ENCODE assay signal across 10 cellular contexts in the genomic region with DNA sequence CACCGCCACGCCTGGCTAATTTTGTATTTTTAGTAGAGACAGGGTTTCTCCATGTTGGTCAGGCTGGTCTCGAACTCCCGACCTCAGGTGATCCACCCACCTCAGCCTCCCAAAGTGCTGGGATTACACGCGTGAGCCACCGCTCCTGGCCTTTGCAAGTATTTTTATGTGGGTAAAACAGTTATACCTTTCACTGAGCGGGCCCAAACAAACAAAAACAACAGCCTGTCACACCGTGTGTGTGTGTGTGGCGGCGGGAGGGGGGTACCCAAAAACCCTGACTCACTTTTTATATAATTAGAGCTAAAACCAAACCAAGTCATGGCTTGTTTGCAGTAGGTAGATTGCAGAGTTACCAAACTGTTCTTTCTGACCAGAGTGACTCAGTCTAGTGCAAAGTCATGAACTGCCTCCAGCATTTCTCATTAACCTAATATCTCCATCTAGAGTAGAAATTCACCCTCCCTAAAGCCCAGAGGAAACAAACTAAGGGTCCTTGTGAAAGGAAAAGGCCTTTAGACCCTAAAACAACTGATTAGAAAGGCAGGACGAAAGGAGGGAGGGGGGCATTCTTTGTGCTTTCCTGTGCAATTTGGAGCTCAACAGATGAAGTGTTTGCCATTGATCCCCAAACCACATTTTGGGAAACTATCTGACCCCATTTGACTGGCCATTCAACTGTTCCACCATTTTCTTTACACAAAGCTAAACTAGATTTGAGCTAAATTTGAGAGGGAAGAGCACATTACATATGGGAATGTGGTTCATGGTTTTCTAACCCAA.
DNase-seq lines count a peak whose midpoint lies in the region; ATAC-seq and TF ChIP-seq lines count a peak whose summit lies in the region.
"Had no signal": no experiment of that assay in that cellular context is flagged by ENCODE, and none has a peak within 500 bp of the region (broad histone marks: within the 10 kb centered on the region; RNA-seq: fewer than 3 reads in every experiment).

No MANE protein-coding gene starts in this region.

- peaks cover 93% of the 10 kb centered on the region for H3K4me1 Mint-ChIP-seq in activated T-cell treated with anti-CD3 and anti-CD28 coated beads, Interleukin-2, amount 50 U/mL, for 24 hours (ENCODE audit: low read depth)
- H3K4me1 Mint-ChIP-seq in activated CD8-positive, alpha-beta T cell treated with anti-CD3 and anti-CD28 coated beads for 36 hours (ENCODE audit: low read depth) = peaks cover 89% of the 10 kb centered on the region

- H3K36me3 ChIP-seq in thoracic aorta = no peaks in the 10 kb centered on the region
- no peaks in the 10 kb centered on the region for H3K36me3 ChIP-seq in upper lobe of right lung

- POLR2A ChIA-PET in activated CD8-positive, alpha-beta T cell treated with anti-CD3 and anti-CD28 coated beads for 36 hours (lab: Charles Lee) = interaction anchor here (0.7 to 9.2 kb wide), 13 partner anchors 13 to 182 kb away, joined by 3 to 141 read pairs (median 5); no protein-coding TSS in a partner anchor

- H3K36me3 Mint-ChIP-seq in activated T-cell treated with anti-CD3 and anti-CD28 coated beads, Interleukin-2, amount 50 U/mL, for 24 hours (ENCODE audit: low read depth) = peaks cover 52% of the 10 kb centered on the region
- H3K36me3 Mint-ChIP-seq in activated CD8-positive, alpha-beta T cell treated with anti-CD3 and anti-CD28 coated beads for 36 hours (ENCODE audit: low read depth) = peaks cover 78% of the 10 kb centered on the region

- peak; percentile 10 for ATAC-seq in activated CD8-positive, alpha-beta T cell treated with anti-CD3 and anti-CD28 coated beads for 36 hours
- ATAC-seq in thoracic aorta (ENCODE audit: insufficient number of reproducible peaks, low FRiP score, low read depth) (peak; percentile 59), upper lobe of right lung (no peak)

- peak overlapping the region; percentile 90 for H3K27ac Mint-ChIP-seq in activated T-cell treated with anti-CD3 and anti-CD28 coated beads, Interleukin-2, amount 50 U/mL, for 24 hours
- peak overlapping the region; percentile 96 for H3K27ac Mint-ChIP-seq in activated CD8-positive, alpha-beta T cell treated with anti-CD3 and anti-CD28 coated beads for 36 hours

- no peaks in the 10 kb centered on the region for H3K9me3 Mint-ChIP-seq in activated T-cell treated with anti-CD3 and anti-CD28 coated beads, Interleukin-2, amount 50 U/mL, for 24 hours
- H3K9me3 Mint-ChIP-seq in activated CD8-positive, alpha-beta T cell treated with anti-CD3 and anti-CD28 coated beads for 36 hours = peaks cover 10% of the 10 kb centered on the region

- H3K4me3 Mint-ChIP-seq in activated T-cell treated with anti-CD3 and anti-CD28 coated beads, Interleukin-2, amount 50 U/mL, for 24 hours = peak overlapping the region; percentile 53
- H3K4me3 Mint-ChIP-seq in activated CD8-positive, alpha-beta T cell treated with anti-CD3 and anti-CD28 coated beads for 36 hours = peak overlapping the region; percentile 22

- peak overlapping the region; percentile 89 to 90 for H3K27ac ChIP-seq in thoracic aorta
- no peak overlapping the region for H3K27ac ChIP-seq in upper lobe of right lung
- H3K27ac ChIP-seq: C4-2B had no signal

- intact Hi-C loops in activated CD8-positive, alpha-beta T cell treated with anti-CD3 and anti-CD28 coated beads for 36 hours (cut with micrococcal nuclease) = no loop called here
- intact Hi-C loops in upper lobe of right lung (cut with DNase I) = no loop called here

- DNase-seq in activated T-cell treated with anti-CD3 and anti-CD28 coated beads, Interleukin-2, amount 50 U/mL, for 24 hours = no peak
- DNase-seq in activated T-cell treated with anti-CD3 and anti-CD28 coated beads for 4 hours (no peak), fibroblast of gingiva (ENCODE audit: low read depth) (peak; percentile 52), thoracic aorta (ENCODE audit: low spot score) (no peak), upper lobe of right lung (no peak), NCI-H1417 (lab: John Stamatoyannopoulos, UW) (no peak), ecto neural progenitor cell (ENCODE audit: low spot score) (no peak)
- peak; percentile 71 for DNase-seq in activated CD8-positive, alpha-beta T cell treated with anti-CD3 and anti-CD28 coated beads for 36 hours
- DNase-seq: RPMI8226 had no signal

- H3K27me3 Mint-ChIP-seq in activated T-cell treated with anti-CD3 and anti-CD28 coated beads, Interleukin-2, amount 50 U/mL, for 24 hours = no peaks in the 10 kb centered on the region
- peaks cover 2% of the 10 kb centered on the region for H3K27me3 Mint-ChIP-seq in activated CD8-positive, alpha-beta T cell treated with anti-CD3 and anti-CD28 coated beads for 36 hours

- H3K4me1 ChIP-seq in thoracic aorta (ENCODE audit: control insufficient read depth in 1 of 2, low read depth in 2 of 2) = peaks cover 41 to 82% of the 10 kb centered on the region in 2 donors
- H3K4me1 ChIP-seq in upper lobe of right lung = peaks cover 50% of the 10 kb centered on the region

- H3K27me3 ChIP-seq in thoracic aorta (replicated peaks; ENCODE audit: insufficient read depth) (no peaks in the 10 kb centered on the region), upper lobe of right lung (no peaks in the 10 kb centered on the region)

- H3K4me3 ChIP-seq in thoracic aorta (no peak overlapping the region), upper lobe of right lung (no peak overlapping the region)

- H3K9me3 ChIP-seq in thoracic aorta (no peaks in the 10 kb centered on the region), upper lobe of right lung (no peaks in the 10 kb centered on the region)

- CTCF ChIA-PET in activated CD8-positive, alpha-beta T cell treated with anti-CD3 and anti-CD28 coated beads for 36 hours (lab: Charles Lee) = interaction anchor here (1.0 to 8.4 kb wide), 8 partner anchors 12 to 183 kb away, joined by 3 to 88 read pairs (median 4); no protein-coding TSS in a partner anchor

- TF ChIP-seq CTCF in activated CD8-positive, alpha-beta T cell treated with anti-CD3 and anti-CD28 coated beads for 36 hours (IDR thresholded peaks at IDR 0.05) = no peak
- no peak for TF ChIP-seq CTCF in thoracic aorta (IDR thresholded peaks at IDR 0.05)
- no peak for TF ChIP-seq CTCF in upper lobe of right lung (IDR thresholded peaks at IDR 0.05)

Comparison
In these comparisons a context has a peak if more than half of its experiments do, and no peak if none do; other contexts are left out.
1. DNase-seq: peak in activated CD8-positive, alpha-beta T cell treated with anti-CD3 and anti-CD28 coated beads for 36 hours (single experiment) and fibroblast of gingiva (single experiment); none in activated T-cell treated with anti-CD3 and anti-CD28 coated beads, Interleukin-2, amount 50 U/mL, for 24 hours (single experiment), activated T-cell treated with anti-CD3 and anti-CD28 coated beads for 4 hours (single experiment), thoracic aorta (single experiment), upper lobe of right lung (single experiment), NCI-H1417 (0 of 3) and ecto neural progenitor cell (single experiment).